In the genomic region with DNA sequence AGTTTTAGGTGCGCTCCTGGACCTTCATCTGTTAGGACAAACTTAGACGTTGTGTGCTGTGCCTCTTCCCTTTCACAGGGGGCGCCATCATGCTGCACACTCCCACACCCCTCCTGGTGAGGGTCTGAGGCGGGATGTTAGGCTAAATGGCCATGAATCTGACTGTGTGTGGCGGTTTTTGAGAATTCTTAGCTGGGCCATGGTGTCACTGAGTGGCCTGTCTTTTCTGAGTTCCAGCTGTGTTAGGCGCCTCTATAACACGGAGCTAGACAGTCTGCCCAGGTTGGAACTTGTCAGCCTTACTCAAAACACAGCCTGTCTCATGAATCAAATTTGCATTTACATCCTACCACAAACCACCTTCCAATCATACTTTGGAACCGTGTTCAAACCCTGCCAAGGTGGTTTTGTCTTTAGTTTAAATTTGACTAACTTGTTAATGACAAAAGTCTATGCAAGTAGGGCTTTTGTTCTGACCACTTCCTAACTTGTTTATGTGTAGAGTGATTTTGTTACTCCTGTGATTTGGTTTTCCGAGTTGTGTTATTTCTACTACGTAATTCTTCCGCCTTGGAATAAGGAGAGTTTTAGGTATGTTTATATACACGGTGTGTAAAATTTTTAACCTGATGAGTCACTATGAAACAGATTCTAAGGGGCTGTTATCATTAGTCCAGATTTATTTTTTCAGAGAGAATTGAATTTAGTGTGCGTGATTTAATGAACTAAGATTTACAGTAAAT, we compare ENCODE assay signal across 8 cellular contexts. TPM values are rescaled to one million over a fixed set of nuclear protein-coding genes. Genes with fewer than 3 reads are reported as not detected.
DNase-seq lines count a peak whose midpoint lies in the region; ATAC-seq and TF ChIP-seq lines count a peak whose summit lies in the region.

No MANE protein-coding gene starts in this region.

- no peak overlapping the region for H3K27ac ChIP-seq in DND-41 (ENCODE audit: low read length)
- H3K27ac ChIP-seq in esophagus (ENCODE audit: low read depth in 2 of 2, low read length in 1 of 2), result peak overlapping the region; percentile 55 to 73

- H3K36me3 ChIP-seq in DND-41 (ENCODE audit: insufficient read depth, low read length) (peaks cover 9% of the 10 kb centered on the region), esophagus (ENCODE audit: control insufficient read depth in 2 of 2, insufficient read depth in 2 of 2, low read length in 1 of 2) (peaks cover 7 to 9% of the 10 kb centered on the region in 2 donors)

- no peaks in the 10 kb centered on the region for H3K9me3 ChIP-seq in DND-41 (ENCODE audit: insufficient read depth, low read length, severe bottlenecking)
- no peaks in the 10 kb centered on the region for H3K9me3 ChIP-seq in esophagus (ENCODE audit: control insufficient read depth in 2 of 2, insufficient read depth in 1 of 2, low read depth in 1 of 2, low read length in 1 of 2)

- H3K4me3 ChIP-seq in DND-41 (ENCODE audit: low read depth in 1 of 2, low read length in 2 of 2) (no peak overlapping the region), esophagus (ENCODE audit: low read depth in 1 of 2, low read length in 2 of 2) (no peak overlapping the region)

- no peak overlapping the region for H3K9ac ChIP-seq in DND-41 (ENCODE audit: low read depth, low read length)

- TF ChIP-seq CTCF in DND-41 (IDR thresholded peaks at IDR 0.05; ENCODE audit: borderline replicate concordance, extremely low read depth, low read length, poor library complexity, severe bottlenecking), result peak; percentile 68

- WGBS in esophagus, 2 donors, result 46 to 50% methylated on average over 13 of the region's 13 CpGs

- DNase-seq in DND-41, result no peak
- DNase-seq in activated CD4-positive, alpha-beta T cell treated with anti-CD3 and anti-CD28 coated beads for 48 hours, result peak; percentile 66
- DNase-seq in stimulated activated CD4-positive, alpha-beta T cell treated with anti-CD3 and anti-CD28 coated beads, Interleukin-15, amount 100 ng/mL, for 48 hours (ENCODE audit: low read depth in 2 of 2), result peak; percentile 35 to 38
- DNase-seq in NCI-H2227 (lab: John Stamatoyannopoulos, UW; ENCODE audit: unreplicated experiment), result no peak
- no peak for DNase-seq in NCI-H1694 (lab: John Stamatoyannopoulos, UW)

- peaks cover 50% of the 10 kb centered on the region for H3K79me2 ChIP-seq in DND-41 (ENCODE audit: insufficient read depth, low read length)

- H3K4me1 ChIP-seq in DND-41 (ENCODE audit: insufficient read depth, low read length), result peaks cover 13% of the 10 kb centered on the region
- H3K4me1 ChIP-seq in esophagus (ENCODE audit: control insufficient read depth in 2 of 2, insufficient read depth in 2 of 2, low read length in 1 of 2), result peaks cover 0 to 14% of the 10 kb centered on the region in 2 donors

- H4K20me1 ChIP-seq in DND-41 (ENCODE audit: insufficient read depth, low read length), result peaks cover 48% of the 10 kb centered on the region; the same call in 1 of the 2 replicates

- H3K4me2 ChIP-seq in DND-41 (ENCODE audit: insufficient read depth, low read length), result no peak overlapping the region

- H3K27me3 ChIP-seq in DND-41 (ENCODE audit: insufficient read depth, low read length, poor library complexity), result no peaks in the 10 kb centered on the region
- H3K27me3 ChIP-seq in esophagus (ENCODE audit: control insufficient read depth in 1 of 2, insufficient read depth in 2 of 2, low read length in 2 of 2), result no peaks in the 10 kb centered on the region

- H2AFZ ChIP-seq in DND-41 (ENCODE audit: low read depth, low read length), result no peak overlapping the region

- ATAC-seq in DND-41 (ENCODE audit: insufficient read depth, low read depth) (peak; percentile 54), GM19463 (IDR thresholded peaks at IDR 0.05; ENCODE audit: unreplicated experiment) (peak; percentile 88), HG03457 (IDR thresholded peaks at IDR 0.05; ENCODE audit: unreplicated experiment) (peak; percentile 76)

RNA-seq across cellular contexts. Expression of a gene that starts 19.6 kb away (rescaled TPM):
- polyA plus RNA-seq in esophagus, result 10 to 100 TPM; 11.6 to 12.4 TPM

RNA-seq across cellular contexts. Expression of a gene that starts 35.7 kb away (rescaled TPM):
- polyA plus RNA-seq in esophagus, result 1 to 10 TPM; 6.1 to 7.4 TPM

Comparison
In these comparisons a context has a peak if more than half of its experiments do, and no peak if none do; other contexts are left out.
1. DNase-seq: peak in activated CD4-positive, alpha-beta T cell treated with anti-CD3 and anti-CD28 coated beads for 48 hours (single experiment) and stimulated activated CD4-positive, alpha-beta T cell treated with anti-CD3 and anti-CD28 coated beads, Interleukin-15, amount 100 ng/mL, for 48 hours (2 of 2); none in DND-41 (single experiment), NCI-H2227 (single experiment) and NCI-H1694 (single experiment).
2. Peak in every context shown above with its lines, with median percentiles within 50 percentile points of each other: ATAC-seq.